ENCODE assay signal across 22 cellular contexts in the genomic region with DNA sequence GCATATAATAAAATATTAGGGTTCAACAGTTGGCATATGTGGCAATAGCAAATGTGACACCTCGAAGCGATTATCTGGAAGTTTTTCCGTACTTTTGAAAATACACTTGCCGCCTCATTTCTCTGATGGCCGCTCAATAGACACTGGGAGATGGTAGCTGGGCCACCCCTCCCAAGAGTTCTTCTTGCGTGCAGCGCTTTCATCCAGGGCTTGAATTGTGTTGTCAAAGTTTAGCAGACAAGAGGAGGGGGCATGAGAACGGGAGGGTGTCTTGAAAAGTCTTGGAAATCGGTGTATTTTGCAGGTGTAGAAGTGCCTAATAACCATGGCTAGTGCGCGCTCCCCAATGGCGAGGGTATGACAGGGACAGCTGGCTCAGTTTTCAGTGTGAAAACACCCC. TPM values are rescaled to one million over a fixed set of nuclear protein-coding genes. Genes with fewer than 3 reads are reported as not detected.
DNase-seq lines count a peak whose midpoint lies in the region; ATAC-seq and TF ChIP-seq lines count a peak whose summit lies in the region.
"Had no signal": no experiment of that assay in that cellular context is flagged by ENCODE, and none has a peak within 500 bp of the region (broad histone marks: within the 10 kb centered on the region; RNA-seq: fewer than 3 reads in every experiment).

No MANE protein-coding gene starts in this region.

- 11 to 15% methylated on average over 12 of the region's 12 CpGs for WGBS in body of pancreas, 2 donors
- WGBS in psoas muscle, 3 donors, result 7 to 16% (median 10%) methylated on average over 12 of the region's 12 CpGs

- H3K27me3 ChIP-seq in body of pancreas, result no peaks in the 10 kb centered on the region
- H3K27me3 ChIP-seq in iPS-15b (ENCODE audit: control insufficient read depth, insufficient read depth, low read length), result peaks cover 99% of the 10 kb centered on the region
- H3K27me3 ChIP-seq in psoas muscle (ENCODE audit: insufficient read depth in 3 of 3, low read length in 2 of 3), result peaks cover 4 to 94% (median 11%) of the 10 kb centered on the region in 3 donors

- intact Hi-C loops in body of pancreas (cut with DNase I), result no loop called here
- intact Hi-C loops in psoas muscle (cut with DNase I), result no loop called here

- ATAC-seq in body of pancreas (no peak), HG02610 (IDR thresholded peaks at IDR 0.05; ENCODE audit: unreplicated experiment) (no peak), psoas muscle (no peak)
- ATAC-seq: GM12878 had no signal

- peaks cover 3% of the 10 kb centered on the region for H3K9me3 Mint-ChIP-seq in progenitor cell of endocrine pancreas (ENCODE audit: low read depth)
- H3K9me3 Mint-ChIP-seq: IgD-negative memory B cell had no signal

- H3K27ac Mint-ChIP-seq in progenitor cell of endocrine pancreas, result peak overlapping the region; percentile 24
- H3K27ac Mint-ChIP-seq: CD4-positive, CD25-positive, alpha-beta regulatory T cell; CD8-positive, alpha-beta memory T cell; H9 had no signal

- peaks cover 60% of the 10 kb centered on the region for H3K27me3 Mint-ChIP-seq in progenitor cell of endocrine pancreas

- H3K36me3 Mint-ChIP-seq in progenitor cell of endocrine pancreas (ENCODE audit: insufficient read depth), result peaks cover 3% of the 10 kb centered on the region
- H3K36me3 Mint-ChIP-seq: CD4-positive, CD25-positive, alpha-beta regulatory T cell; CD8-positive, alpha-beta memory T cell; IgD-negative memory B cell had no signal

- H3K4me3 ChIP-seq in body of pancreas (no peak overlapping the region), iPS-15b (ENCODE audit: low read depth, low read length) (peak overlapping the region; percentile 68), psoas muscle (no peak overlapping the region)
- H3K4me3 ChIP-seq: GM12878, GM23248 had no signal

- peak in 1 of 4 donors; percentile 22 for DNase-seq in body of pancreas
- DNase-seq in progenitor cell of endocrine pancreas (ENCODE audit: low spot score, unreplicated experiment), result no peak
- DNase-seq in hypothalamus (lab: John Stamatoyannopoulos, UW), result no peak
- no peak for DNase-seq in psoas muscle
- DNase-seq: ACHN; BE2C; C1 segment of cervical spinal cord; CD4-positive, CD25-positive, alpha-beta regulatory T cell; CD8-positive, alpha-beta memory T cell; COR-L47; DMS 273 treated with DMSO at 0.1 percent for 48 hours; DMS53; DND-41; EL; GM23248 had no signal

- H3K4me1 ChIP-seq in body of pancreas, result peaks cover 76% of the 10 kb centered on the region
- peaks cover 5% of the 10 kb centered on the region for H3K4me1 ChIP-seq in iPS-15b (ENCODE audit: control insufficient read depth, insufficient read depth, low read length)
- H3K4me1 ChIP-seq in psoas muscle, result no peaks in the 10 kb centered on the region
- H3K4me1 ChIP-seq: BE2C had no signal

- no peaks in the 10 kb centered on the region for H3K36me3 ChIP-seq in body of pancreas (replicated peaks in 1 of 2; ENCODE audit: insufficient read depth in 1 of 2, low read depth in 2 of 2)
- no peaks in the 10 kb centered on the region for H3K36me3 ChIP-seq in iPS-15b (ENCODE audit: control insufficient read depth, insufficient read depth, low read length)
- no peaks in the 10 kb centered on the region for H3K36me3 ChIP-seq in psoas muscle (ENCODE audit: insufficient read depth in 1 of 2, low read depth in 1 of 2)
- H3K36me3 ChIP-seq: BE2C had no signal

- peak overlapping the region; percentile 80 for H3K4me3 Mint-ChIP-seq in progenitor cell of endocrine pancreas (ENCODE audit: low read depth)
- H3K4me3 Mint-ChIP-seq: CD4-positive, CD25-positive, alpha-beta regulatory T cell had no signal

- H3K9me3 ChIP-seq in body of pancreas, result no peaks in the 10 kb centered on the region
- no peaks in the 10 kb centered on the region for H3K9me3 ChIP-seq in iPS-15b (ENCODE audit: control insufficient read depth, insufficient read depth, low read length)
- no peaks in the 10 kb centered on the region for H3K9me3 ChIP-seq in psoas muscle
- H3K9me3 ChIP-seq: BE2C had no signal

- no peak for TF ChIP-seq CTCF in body of pancreas (IDR thresholded peaks at IDR 0.05)
- no peak for TF ChIP-seq CTCF in progenitor cell of endocrine pancreas (IDR thresholded peaks at IDR 0.05; ENCODE audit: unreplicated experiment)
- no peak for TF ChIP-seq CTCF in psoas muscle (IDR thresholded peaks at IDR 0.05)

- no peak for TF ChIP-seq POLR2A in body of pancreas (IDR thresholded peaks at IDR 0.05)

- H3K27ac ChIP-seq in body of pancreas, result peak overlapping the region; percentile 73 to 92 (median 88)
- no peak overlapping the region for H3K27ac ChIP-seq in psoas muscle
- H3K27ac ChIP-seq: GM23248 had no signal

- H3K4me1 Mint-ChIP-seq in progenitor cell of endocrine pancreas (ENCODE audit: low read depth), result peaks cover 57% of the 10 kb centered on the region
- H3K4me1 Mint-ChIP-seq: IgD-negative memory B cell had no signal

- no peak overlapping the region for H3K9ac ChIP-seq in iPS-15b (ENCODE audit: low read depth, low read length)
- H3K9ac ChIP-seq: GM23248 had no signal

RNA-seq across cellular contexts. Expression of a gene that starts 8.5 kb away (rescaled TPM):
- total RNA-seq in body of pancreas, result 100 to 1,000 TPM in 1 of 2 donors, 10 to 100 TPM in 1; 48.3 to 138 TPM
- 41.3 and 50.7 TPM in 2 replicates for total RNA-seq in progenitor cell of endocrine pancreas
- total RNA-seq in psoas muscle, result not detected
- not detected for polyA plus RNA-seq in psoas muscle
- total RNA-seq: CD4-positive, CD25-positive, alpha-beta regulatory T cell; CD8-positive, alpha-beta memory T cell; G401; GM12878; GM23248; H9; HepG2 had no signal
- polyA plus RNA-seq: CD4-positive, CD25-positive, alpha-beta regulatory T cell; CD8-positive, alpha-beta memory T cell; GM12878; GM23248; HepG2; IgD-negative memory B cell had no signal

Comparison
In these comparisons a context has a peak if more than half of its experiments do, and no peak if none do; other contexts are left out.
1. RNA of a gene that starts 8.5 kb away (total RNA-seq): 48.3 to 138 TPM in body of pancreas and 41.3 to 50.7 TPM in progenitor cell of endocrine pancreas; not detected in psoas muscle; every median in the first group is over 10 times any median in the second.